ENCODE assay signal across 6 cellular contexts in the genomic region with DNA sequence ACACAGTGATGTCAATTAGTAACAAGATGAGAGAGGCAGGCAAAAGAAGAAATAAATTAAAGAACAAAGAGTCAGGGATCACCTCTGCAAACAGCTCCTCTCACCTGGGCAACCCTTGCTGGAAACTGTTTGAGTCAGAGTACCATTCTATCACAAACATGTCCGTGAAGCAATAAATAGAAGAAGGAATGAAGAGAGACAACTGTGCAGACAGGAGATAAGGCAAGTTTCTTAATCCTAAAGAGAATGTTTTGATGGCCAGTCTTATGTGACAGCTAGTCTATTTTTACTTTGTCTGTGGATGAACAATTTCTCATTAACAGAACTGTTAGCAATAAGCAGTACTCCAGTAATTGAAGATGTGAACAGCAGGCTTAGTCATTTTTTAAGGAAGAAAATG.
"Had no signal": no experiment of that assay in that cellular context is flagged by ENCODE, and none has a peak within 500 bp of the region (broad histone marks: within the 10 kb centered on the region; RNA-seq: fewer than 3 reads in every experiment).

No MANE protein-coding gene starts in this region.

- DNase-seq: H9, HCEC 1CT, KBM-7 had no signal

- H2AFZ ChIP-seq: GM23338 had no signal

- ATAC-seq: GM23338, HepG2 had no signal

- H3K4me3 ChIP-seq: GM23338 had no signal

- H3K4me2 ChIP-seq: GM23338 had no signal

- H3K27ac ChIP-seq: HL-60 had no signal
